In the genomic region with DNA sequence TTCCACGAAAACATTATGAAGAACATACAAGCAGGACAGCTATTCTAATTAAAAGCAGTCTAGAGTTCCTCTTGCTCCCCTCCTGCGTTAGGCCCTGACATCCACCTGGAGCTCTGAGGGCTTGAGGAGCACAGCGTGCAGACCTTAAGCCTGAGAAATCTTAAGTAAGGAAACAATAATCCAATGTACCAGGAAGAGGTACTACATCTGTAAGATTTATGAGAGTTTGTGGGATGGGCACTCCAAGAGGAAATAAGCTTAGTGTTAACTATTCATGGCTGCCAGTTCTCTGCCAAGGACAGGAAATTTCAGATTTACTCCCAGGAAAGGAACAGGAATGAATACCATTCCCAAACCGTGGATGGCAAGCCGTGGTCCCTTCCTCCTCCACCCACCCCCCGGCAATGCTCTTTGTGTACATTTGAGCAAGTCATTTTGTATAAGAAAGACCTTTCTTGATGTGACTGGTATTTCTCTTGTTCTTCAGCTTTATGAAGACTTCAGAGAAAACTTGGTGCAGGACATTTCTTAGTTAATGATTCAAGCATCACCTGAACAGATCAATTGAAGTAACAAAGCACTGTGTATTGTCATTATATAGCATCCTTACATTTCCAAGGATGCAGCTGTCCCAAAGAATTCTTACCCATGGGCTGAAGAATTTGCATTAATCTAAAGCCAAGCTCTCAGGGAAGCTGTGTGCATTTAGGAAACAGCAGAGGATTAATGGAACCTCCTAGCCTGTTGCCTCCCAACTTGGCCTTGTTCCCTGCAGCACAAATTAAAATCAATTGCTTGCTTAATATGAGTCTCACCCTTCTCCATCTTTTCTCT, we compare ENCODE assay signal across 1 cellular context.
TF ChIP-seq lines count a peak whose summit lies in the region.

No MANE protein-coding gene starts in this region.

TF ChIP-seq in SK-N-SH treated with all-trans-retinoic acid at 6 μM for 48 hours, 23 proteins besides CTCF, POLR2A, EP300 and RAD21 (continued from another document):
- no peak for TF ChIP-seq ESRRG (CRISPR knock-in tag; IDR thresholded peaks at IDR 0.05)
- TF ChIP-seq PPARA (CRISPR knock-in tag; IDR thresholded peaks at IDR 0.05; ENCODE audit: borderline replicate concordance) = no peak
